ENCODE assay signal across 9 cellular contexts in the genomic region with DNA sequence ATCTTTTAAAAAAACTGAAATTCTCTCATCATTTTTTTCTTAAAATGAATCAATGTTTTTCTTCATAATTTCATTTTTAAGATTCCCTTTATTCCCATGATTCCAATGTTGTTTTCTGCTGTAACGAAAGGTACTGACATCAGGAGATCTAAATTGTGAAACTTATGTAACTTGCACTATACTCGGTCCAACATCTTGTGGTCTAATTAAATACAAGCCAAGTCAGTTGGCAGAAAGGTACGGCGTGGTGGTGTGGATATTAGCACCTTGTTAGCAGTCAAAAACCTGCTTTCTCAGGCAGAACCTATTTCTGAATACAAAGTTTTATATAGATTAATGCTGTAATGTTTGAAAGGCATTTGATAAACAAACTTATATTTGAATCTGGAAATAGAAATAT. TPM values are rescaled to one million over a fixed set of nuclear protein-coding genes. Genes with fewer than 3 reads are reported as not detected.
"Had no signal": no experiment of that assay in that cellular context is flagged by ENCODE, and none has a peak within 500 bp of the region (broad histone marks: within the 10 kb centered on the region; RNA-seq: fewer than 3 reads in every experiment).

No MANE protein-coding gene starts in this region.

- DNase-seq: GM23248, GOT3, H9, HCEC 1CT, IMR-90, KG1 had no signal

- H3K27ac ChIP-seq: GM23248 had no signal

- ATAC-seq: K562 had no signal

- FAIRE-seq: HTR-8/SVneo, K562 had no signal

- H2AFZ ChIP-seq: GM23248 had no signal

- H3K4me3 ChIP-seq: GM23248, K562 had no signal

RNA-seq across cellular contexts. Expression of a gene that starts 20.1 kb away (rescaled TPM):
- total RNA-seq: GM23248, HT-29, IMR-90, K562 had no signal
